In genomic region chr16:25747160-25747758, GRCh38 we compare ENCODE assay signal across 1 cellular context.
TF ChIP-seq lines count a peak whose summit lies in the region.

No MANE protein-coding gene starts in this region.

TF ChIP-seq in HepG2, 621 proteins besides CTCF, POLR2A, EP300 and RAD21 (continued from another document):
- TF ChIP-seq ZFP37 (CRISPR knock-in tag; IDR thresholded peaks at IDR 0.05; ENCODE audit: borderline replicate concordance), result no peak
- no peak for TF ChIP-seq ZSCAN25 (CRISPR knock-in tag; IDR thresholded peaks at IDR 0.05)
- peak; percentile 84; the same call in 1 of the 2 replicates for TF ChIP-seq EHMT2 (IDR thresholded peaks at IDR 0.05; ENCODE audit: borderline replicate concordance, low read depth, low read length)
- TF ChIP-seq ZBTB3 (CRISPR knock-in tag; IDR thresholded peaks at IDR 0.05; ENCODE audit: borderline replicate concordance, low read depth), result no peak
- peak; percentile 78 to 94 for TF ChIP-seq REST (IDR thresholded peaks at IDR 0.05; ENCODE audit: borderline replicate concordance in 1 of 2, low read depth in 1 of 2, low read length in 2 of 2)
- TF ChIP-seq ZNF614 (CRISPR knock-in tag; IDR thresholded peaks at IDR 0.05; ENCODE audit: borderline replicate concordance), result no peak
- no peak for TF ChIP-seq ZNF710 (CRISPR knock-in tag; IDR thresholded peaks at IDR 0.05; ENCODE audit: borderline replicate concordance)
